In genomic region chr19:21677696-21678418, GRCh38 we compare ENCODE assay signal across 1 cellular context.
TF ChIP-seq lines count a peak whose summit lies in the region.

No MANE protein-coding gene starts in this region.

TF ChIP-seq in GM23338, 12 proteins besides CTCF, POLR2A, EP300 and RAD21 (continued from another document):
- no peak for TF ChIP-seq REST (IDR thresholded peaks at IDR 0.05; ENCODE audit: unreplicated experiment)
- TF ChIP-seq EZH2 (IDR thresholded peaks at IDR 0.05; ENCODE audit: low read depth, unreplicated experiment): no peak
- TF ChIP-seq JUNB (IDR thresholded peaks at IDR 0.05; ENCODE audit: unreplicated experiment): no peak
- TF ChIP-seq ZNF114 (CRISPR knock-in tag; IDR thresholded peaks at IDR 0.05): no peak
- no peak for TF ChIP-seq ETS1 (IDR thresholded peaks at IDR 0.05)
- TF ChIP-seq CREB1 (CRISPR knock-in tag; IDR thresholded peaks at IDR 0.05; ENCODE audit: low read depth): no peak
- TF ChIP-seq POLR2AphosphoS5 (IDR thresholded peaks at IDR 0.05; ENCODE audit: low read depth): no peak
- no peak for TF ChIP-seq EZH2phosphoT487 (IDR thresholded peaks at IDR 0.05; ENCODE audit: unreplicated experiment)
- TF ChIP-seq STAT1 (IDR thresholded peaks at IDR 0.05; ENCODE audit: unreplicated experiment): no peak
- no peak for TF ChIP-seq ZNF331 (CRISPR knock-in tag; IDR thresholded peaks at IDR 0.05; ENCODE audit: low read depth)
